ENCODE assay signal across 9 cellular contexts in genomic region chr3:149547954-149548728, GRCh38.
DNase-seq lines count a peak whose midpoint lies in the region; ATAC-seq lines count a peak whose summit lies in the region.
"Had no signal": no experiment of that assay in that cellular context is flagged by ENCODE, and none has a peak within 500 bp of the region (broad histone marks: within the 10 kb centered on the region; RNA-seq: fewer than 3 reads in every experiment).

No MANE protein-coding gene starts in this region.

- H3K4me1 ChIP-seq in right cardiac atrium (ENCODE audit: control insufficient read depth, insufficient read depth, low read length), result peaks cover 11% of the 10 kb centered on the region
- H3K4me1 ChIP-seq in skeletal muscle satellite cell (ENCODE audit: control insufficient read depth, insufficient read depth, low read length), result peaks cover 27% of the 10 kb centered on the region

- no peaks in the 10 kb centered on the region for H3K27me3 ChIP-seq in right cardiac atrium (ENCODE audit: control insufficient read depth, insufficient read depth)
- H3K27me3 ChIP-seq in skeletal muscle satellite cell (ENCODE audit: control insufficient read depth, insufficient read depth, low read length), result no peaks in the 10 kb centered on the region
- no peaks in the 10 kb centered on the region for H3K27me3 ChIP-seq in H7 (ENCODE audit: control insufficient read depth, insufficient read depth, low read length)

- peak; percentile 71 to 82 for ATAC-seq in right cardiac atrium
- no peak for ATAC-seq in GM21737 (IDR thresholded peaks at IDR 0.05; ENCODE audit: unreplicated experiment)
- no peak for ATAC-seq in GM19035 (IDR thresholded peaks at IDR 0.05; ENCODE audit: unreplicated experiment)
- ATAC-seq: stimulated activated memory B cell treated with anti-CD40 and anti-IgM and Interleukin-4, amounts not matched to agents 10 μg/mL and 1 μg/mL and 100 μg/mL, for 72 hours had no signal

- peak; percentile 74 for DNase-seq in HCEC 1CT
- DNase-seq in astrocyte of the hippocampus (ENCODE audit: low read depth, low spot score), result peak; percentile 92
- DNase-seq in right cardiac atrium, result peak in 2 of 3 donors; percentile 46 to 62
- no peak for DNase-seq in H7
- DNase-seq in effector CD8-positive, alpha-beta T cell (lab: John Stamatoyannopoulos, UW), result no peak

- H3K36me3 ChIP-seq in skeletal muscle satellite cell (ENCODE audit: insufficient read depth, low read length) (peaks cover 25% of the 10 kb centered on the region), H7 (replicated peaks; ENCODE audit: control insufficient read depth, insufficient read depth, low read length) (no peaks in the 10 kb centered on the region)

- WGBS in right cardiac atrium, result 46% methylated on average over 13 of the region's 13 CpGs

- H3K4me3 ChIP-seq in right cardiac atrium (ENCODE audit: low read length), result no peak overlapping the region
- no peak overlapping the region for H3K4me3 ChIP-seq in skeletal muscle satellite cell (ENCODE audit: low read length)
- no peak overlapping the region for H3K4me3 ChIP-seq in H7 (ENCODE audit: insufficient read depth, low read depth, low read length)

- H3K9ac ChIP-seq in skeletal muscle satellite cell (ENCODE audit: low read depth, low read length), result peak overlapping the region; percentile 23

- H3K9me3 ChIP-seq in right cardiac atrium (ENCODE audit: control insufficient read depth, low read length) (no peaks in the 10 kb centered on the region), skeletal muscle satellite cell (replicated peaks; ENCODE audit: low read length) (no peaks in the 10 kb centered on the region)

- intact Hi-C loops in right cardiac atrium (cut with DNase I), result no loop called here

- peak overlapping the region; percentile 73 for H3K4me2 ChIP-seq in skeletal muscle satellite cell (ENCODE audit: low read length)

- H3K27ac ChIP-seq in right cardiac atrium (ENCODE audit: low read length), result peak overlapping the region; percentile 59

Comparison
In these comparisons a context has a peak if more than half of its experiments do, and no peak if none do; other contexts are left out.
1. DNase-seq: peak in HCEC 1CT (single experiment), astrocyte of the hippocampus (single experiment) and right cardiac atrium (2 of 3); none in H7 (single experiment) and effector CD8-positive, alpha-beta T cell (single experiment).
2. ATAC-seq: peak in right cardiac atrium (2 of 2); none in GM21737 (single experiment) and GM19035 (single experiment).